Comparison of ENCODE assay signal across 1 cellular context in the genomic region with DNA sequence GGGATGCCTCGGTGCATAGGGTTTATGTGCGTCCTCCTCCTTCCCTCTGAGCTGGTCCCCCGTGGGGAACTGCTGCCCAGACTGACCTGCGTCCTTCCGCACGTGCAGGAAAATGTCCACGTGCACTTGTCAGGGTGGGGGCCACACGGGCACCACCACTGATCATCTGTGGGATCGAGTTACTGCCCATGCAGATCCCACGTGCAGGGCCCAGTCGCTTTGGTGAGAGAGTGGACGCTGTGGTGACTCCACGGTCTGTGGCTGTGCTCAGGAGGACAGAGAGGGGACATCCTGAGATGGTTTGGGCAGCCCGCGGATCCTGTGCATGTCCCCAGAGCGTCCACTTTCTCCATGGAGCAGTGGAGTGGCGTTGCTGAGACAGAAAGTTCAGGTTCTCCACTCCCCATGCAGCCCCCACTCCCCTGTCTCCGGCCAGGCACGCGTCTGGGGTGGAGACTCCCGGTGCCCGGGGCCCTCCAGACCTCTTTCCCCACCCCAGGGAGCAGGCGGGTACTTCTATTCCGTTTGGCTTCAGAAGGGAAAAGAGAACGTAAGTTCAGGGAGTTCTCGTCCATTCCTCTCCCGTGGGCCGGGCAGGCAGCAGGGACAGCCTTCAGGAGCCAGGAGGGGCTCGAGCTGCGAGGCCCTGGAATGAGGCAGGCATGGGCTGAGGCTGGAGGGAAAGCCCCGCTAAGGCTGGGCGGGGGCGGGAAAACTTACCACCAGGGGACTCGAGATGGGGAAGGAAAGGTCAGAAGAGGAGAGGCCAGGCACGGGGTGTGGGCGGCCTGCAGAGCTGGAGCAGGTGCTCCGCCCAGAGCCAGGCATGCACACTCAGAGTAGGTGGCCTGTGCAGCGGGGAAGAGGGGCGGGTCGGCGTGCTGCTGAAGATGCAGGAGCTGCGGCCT.
TF ChIP-seq lines count a peak whose summit lies in the region.

No MANE protein-coding gene starts in this region.

TF ChIP-seq in HepG2, 621 proteins besides CTCF, POLR2A, EP300 and RAD21 (continued from another document and continues in another):
- TF ChIP-seq ZNF713 (CRISPR knock-in tag; IDR thresholded peaks at IDR 0.05) (no peak), MLLT10 (CRISPR knock-in tag; IDR thresholded peaks at IDR 0.05) (no peak), FOXA1 (IDR thresholded peaks at IDR 0.05) (no peak), FOXA1 (CRISPR knock-in tag; IDR thresholded peaks at IDR 0.05) (peak; percentile 25; the same call in 1 of the 2 replicates), JUN (CRISPR knock-in tag; IDR thresholded peaks at IDR 0.05) (peak; percentile 74; the same call in 1 of the 2 replicates), NPAS2 (CRISPR knock-in tag; IDR thresholded peaks at IDR 0.05; ENCODE audit: borderline replicate concordance) (no peak), ZMAT3 (CRISPR knock-in tag; conservative IDR thresholded peaks at IDR 0.05) (peak; percentile 92), JUNB (CRISPR knock-in tag; IDR thresholded peaks at IDR 0.05; ENCODE audit: borderline replicate concordance) (no peak; the same call in 1 of the 2 replicates), ZNF34 (CRISPR knock-in tag; IDR thresholded peaks at IDR 0.05; ENCODE audit: borderline replicate concordance) (0 out of 2 replicates have a peak, but pooled peaks have one; percentile 62), NFATC3 (CRISPR knock-in tag; IDR thresholded peaks at IDR 0.05) (no peak), ZNF724P (CRISPR knock-in tag; IDR thresholded peaks at IDR 0.05; ENCODE audit: borderline replicate concordance) (no peak; the same call in 1 of the 2 replicates), KDM4B (CRISPR knock-in tag; IDR thresholded peaks at IDR 0.05) (peak; percentile 40; the same call in 1 of the 2 replicates), ZSCAN9 (CRISPR knock-in tag; IDR thresholded peaks at IDR 0.05; ENCODE audit: borderline replicate concordance) (0 out of 2 replicates have a peak, but pooled peaks have one; percentile 30), FOXK1 (CRISPR knock-in tag; IDR thresholded peaks at IDR 0.05; ENCODE audit: borderline replicate concordance, low read depth) (no peak), ZNF605 (CRISPR knock-in tag; IDR thresholded peaks at IDR 0.05) (peak; percentile 86), BHLHE40 (IDR thresholded peaks at IDR 0.05; ENCODE audit: low read length) (peak; percentile 87), ZC3H13 (CRISPR knock-in tag; IDR thresholded peaks at IDR 0.05) (peak; percentile 30; the same call in 1 of the 2 replicates), ZNF333 (CRISPR knock-in tag; IDR thresholded peaks at IDR 0.05; ENCODE audit: borderline replicate concordance) (0 out of 2 replicates have a peak, but pooled peaks have one; percentile 57), ETV5 (CRISPR knock-in tag; IDR thresholded peaks at IDR 0.05; ENCODE audit: borderline replicate concordance) (peak; percentile 52; the same call in 1 of the 2 replicates), ZNF501 (CRISPR knock-in tag; IDR thresholded peaks at IDR 0.05) (peak; percentile 50; the same call in 1 of the 2 replicates), ZFY (CRISPR knock-in tag; IDR thresholded peaks at IDR 0.05) (peak; percentile 68), ZNF652 (CRISPR knock-in tag; IDR thresholded peaks at IDR 0.05; ENCODE audit: borderline replicate concordance, low read depth) (no peak), REPIN1 (CRISPR knock-in tag; IDR thresholded peaks at IDR 0.05; ENCODE audit: borderline replicate concordance, low read depth) (peak; percentile 78), MED13 (CRISPR knock-in tag; IDR thresholded peaks at IDR 0.05) (0 out of 2 replicates have a peak, but pooled peaks have one; percentile 28), ZNF329 (CRISPR knock-in tag; IDR thresholded peaks at IDR 0.05; ENCODE audit: low read depth) (no peak), ZFP82 (CRISPR knock-in tag; IDR thresholded peaks at IDR 0.05; ENCODE audit: borderline replicate concordance) (0 out of 2 replicates have a peak, but pooled peaks have one; percentile 64), PHF20 (CRISPR knock-in tag; IDR thresholded peaks at IDR 0.05) (peak; percentile 48; the same call in 1 of the 2 replicates), MAZ (IDR thresholded peaks at IDR 0.05; ENCODE audit: borderline replicate concordance, low read depth, low read length) (no peak), MAZ (CRISPR knock-in tag; IDR thresholded peaks at IDR 0.05; ENCODE audit: low read depth) (peak; percentile 39; the same call in 1 of the 2 replicates)
- TF ChIP-seq, protein P1, sequence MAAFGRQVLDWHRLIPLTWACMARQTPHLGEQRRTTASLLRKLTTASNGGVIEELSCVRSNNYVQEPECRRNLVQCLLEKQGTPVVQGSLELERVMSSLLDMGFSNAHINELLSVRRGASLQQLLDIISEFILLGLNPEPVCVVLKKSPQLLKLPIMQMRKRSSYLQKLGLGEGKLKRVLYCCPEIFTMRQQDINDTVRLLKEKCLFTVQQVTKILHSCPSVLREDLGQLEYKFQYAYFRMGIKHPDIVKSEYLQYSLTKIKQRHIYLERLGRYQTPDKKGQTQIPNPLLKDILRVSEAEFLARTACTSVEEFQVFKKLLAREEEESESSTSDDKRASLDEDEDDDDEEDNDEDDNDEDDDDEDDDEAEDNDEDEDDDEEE (CRISPR knock-in tag; IDR thresholded peaks at IDR 0.05), result no peak
- TF ChIP-seq, protein P2, sequence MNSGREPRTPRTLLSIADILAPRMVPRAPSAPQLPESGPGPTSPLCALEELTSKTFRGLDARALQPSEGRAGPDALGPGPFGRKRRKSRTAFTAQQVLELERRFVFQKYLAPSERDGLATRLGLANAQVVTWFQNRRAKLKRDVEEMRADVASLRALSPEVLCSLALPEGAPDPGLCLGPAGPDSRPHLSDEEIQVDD (CRISPR knock-in tag; IDR thresholded peaks at IDR 0.05; ENCODE audit: borderline replicate concordance), result no peak; the same call in 1 of the 2 replicates
- TF ChIP-seq, protein P3, sequence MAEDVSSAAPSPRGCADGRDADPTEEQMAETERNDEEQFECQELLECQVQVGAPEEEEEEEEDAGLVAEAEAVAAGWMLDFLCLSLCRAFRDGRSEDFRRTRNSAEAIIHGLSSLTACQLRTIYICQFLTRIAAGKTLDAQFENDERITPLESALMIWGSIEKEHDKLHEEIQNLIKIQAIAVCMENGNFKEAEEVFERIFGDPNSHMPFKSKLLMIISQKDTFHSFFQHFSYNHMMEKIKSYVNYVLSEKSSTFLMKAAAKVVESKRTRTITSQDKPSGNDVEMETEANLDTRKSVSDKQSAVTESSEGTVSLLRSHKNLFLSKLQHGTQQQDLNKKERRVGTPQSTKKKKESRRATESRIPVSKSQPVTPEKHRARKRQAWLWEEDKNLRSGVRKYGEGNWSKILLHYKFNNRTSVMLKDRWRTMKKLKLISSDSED (CRISPR knock-in tag; IDR thresholded peaks at IDR 0.05), result no peak
- TF ChIP-seq, protein P4, sequence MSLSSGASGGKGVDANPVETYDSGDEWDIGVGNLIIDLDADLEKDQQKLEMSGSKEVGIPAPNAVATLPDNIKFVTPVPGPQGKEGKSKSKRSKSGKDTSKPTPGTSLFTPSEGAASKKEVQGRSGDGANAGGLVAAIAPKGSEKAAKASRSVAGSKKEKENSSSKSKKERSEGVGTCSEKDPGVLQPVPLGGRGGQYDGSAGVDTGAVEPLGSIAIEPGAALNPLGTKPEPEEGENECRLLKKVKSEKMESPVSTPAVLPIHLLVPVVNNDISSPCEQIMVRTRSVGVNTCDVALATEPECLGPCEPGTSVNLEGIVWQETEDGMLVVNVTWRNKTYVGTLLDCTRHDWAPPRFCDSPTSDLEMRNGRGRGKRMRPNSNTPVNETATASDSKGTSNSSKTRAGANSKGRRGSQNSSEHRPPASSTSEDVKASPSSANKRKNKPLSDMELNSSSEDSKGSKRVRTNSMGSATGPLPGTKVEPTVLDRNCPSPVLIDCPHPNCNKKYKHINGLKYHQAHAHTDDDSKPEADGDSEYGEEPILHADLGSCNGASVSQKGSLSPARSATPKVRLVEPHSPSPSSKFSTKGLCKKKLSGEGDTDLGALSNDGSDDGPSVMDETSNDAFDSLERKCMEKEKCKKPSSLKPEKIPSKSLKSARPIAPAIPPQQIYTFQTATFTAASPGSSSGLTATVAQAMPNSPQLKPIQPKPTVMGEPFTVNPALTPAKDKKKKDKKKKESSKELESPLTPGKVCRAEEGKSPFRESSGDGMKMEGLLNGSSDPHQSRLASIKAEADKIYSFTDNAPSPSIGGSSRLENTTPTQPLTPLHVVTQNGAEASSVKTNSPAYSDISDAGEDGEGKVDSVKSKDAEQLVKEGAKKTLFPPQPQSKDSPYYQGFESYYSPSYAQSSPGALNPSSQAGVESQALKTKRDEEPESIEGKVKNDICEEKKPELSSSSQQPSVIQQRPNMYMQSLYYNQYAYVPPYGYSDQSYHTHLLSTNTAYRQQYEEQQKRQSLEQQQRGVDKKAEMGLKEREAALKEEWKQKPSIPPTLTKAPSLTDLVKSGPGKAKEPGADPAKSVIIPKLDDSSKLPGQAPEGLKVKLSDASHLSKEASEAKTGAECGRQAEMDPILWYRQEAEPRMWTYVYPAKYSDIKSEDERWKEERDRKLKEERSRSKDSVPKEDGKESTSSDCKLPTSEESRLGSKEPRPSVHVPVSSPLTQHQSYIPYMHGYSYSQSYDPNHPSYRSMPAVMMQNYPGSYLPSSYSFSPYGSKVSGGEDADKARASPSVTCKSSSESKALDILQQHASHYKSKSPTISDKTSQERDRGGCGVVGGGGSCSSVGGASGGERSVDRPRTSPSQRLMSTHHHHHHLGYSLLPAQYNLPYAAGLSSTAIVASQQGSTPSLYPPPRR (CRISPR knock-in tag; IDR thresholded peaks at IDR 0.05; ENCODE audit: borderline replicate concordance), result peak; percentile 83; the same call in 1 of the 2 replicates
- TF ChIP-seq, protein P5, sequence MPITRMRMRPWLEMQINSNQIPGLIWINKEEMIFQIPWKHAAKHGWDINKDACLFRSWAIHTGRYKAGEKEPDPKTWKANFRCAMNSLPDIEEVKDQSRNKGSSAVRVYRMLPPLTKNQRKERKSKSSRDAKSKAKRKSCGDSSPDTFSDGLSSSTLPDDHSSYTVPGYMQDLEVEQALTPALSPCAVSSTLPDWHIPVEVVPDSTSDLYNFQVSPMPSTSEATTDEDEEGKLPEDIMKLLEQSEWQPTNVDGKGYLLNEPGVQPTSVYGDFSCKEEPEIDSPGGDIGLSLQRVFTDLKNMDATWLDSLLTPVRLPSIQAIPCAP (CRISPR knock-in tag; IDR thresholded peaks at IDR 0.05; ENCODE audit: low read depth), result no peak
- TF ChIP-seq, protein P6, sequence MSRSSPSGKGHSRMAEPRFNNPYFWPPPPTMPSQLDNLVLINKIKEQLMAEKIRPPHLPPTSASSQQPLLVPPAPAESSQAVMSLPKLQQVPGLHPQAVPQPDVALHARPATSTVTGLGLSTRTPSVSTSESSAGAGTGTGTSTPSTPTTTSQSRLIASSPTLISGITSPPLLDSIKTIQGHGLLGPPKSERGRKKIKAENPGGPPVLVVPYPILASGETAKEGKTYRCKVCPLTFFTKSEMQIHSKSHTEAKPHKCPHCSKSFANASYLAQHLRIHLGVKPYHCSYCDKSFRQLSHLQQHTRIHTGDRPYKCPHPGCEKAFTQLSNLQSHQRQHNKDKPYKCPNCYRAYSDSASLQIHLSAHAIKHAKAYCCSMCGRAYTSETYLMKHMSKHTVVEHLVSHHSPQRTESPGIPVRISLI (CRISPR knock-in tag; IDR thresholded peaks at IDR 0.05; ENCODE audit: borderline replicate concordance), result peak; percentile 53; the same call in 1 of the 2 replicates
- TF ChIP-seq, protein P7, sequence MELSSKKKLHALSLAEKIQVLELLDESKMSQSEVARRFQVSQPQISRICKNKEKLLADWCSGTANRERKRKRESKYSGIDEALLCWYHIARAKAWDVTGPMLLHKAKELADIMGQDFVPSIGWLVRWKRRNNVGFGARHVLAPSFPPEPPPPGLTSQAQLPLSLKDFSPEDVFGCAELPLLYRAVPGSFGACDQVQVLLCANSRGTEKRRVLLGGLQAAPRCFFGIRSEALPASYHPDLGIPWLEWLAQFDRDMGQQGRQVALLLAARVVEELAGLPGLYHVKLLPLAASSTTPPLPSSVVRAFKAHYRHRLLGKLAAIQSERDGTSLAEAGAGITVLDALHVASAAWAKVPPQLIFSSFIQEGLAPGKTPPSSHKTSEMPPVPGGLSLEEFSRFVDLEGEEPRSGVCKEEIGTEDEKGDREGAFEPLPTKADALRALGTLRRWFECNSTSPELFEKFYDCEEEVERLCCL (CRISPR knock-in tag; IDR thresholded peaks at IDR 0.05; ENCODE audit: borderline replicate concordance), result peak; percentile 42; the same call in 1 of the 2 replicates
- TF ChIP-seq, protein P8, sequence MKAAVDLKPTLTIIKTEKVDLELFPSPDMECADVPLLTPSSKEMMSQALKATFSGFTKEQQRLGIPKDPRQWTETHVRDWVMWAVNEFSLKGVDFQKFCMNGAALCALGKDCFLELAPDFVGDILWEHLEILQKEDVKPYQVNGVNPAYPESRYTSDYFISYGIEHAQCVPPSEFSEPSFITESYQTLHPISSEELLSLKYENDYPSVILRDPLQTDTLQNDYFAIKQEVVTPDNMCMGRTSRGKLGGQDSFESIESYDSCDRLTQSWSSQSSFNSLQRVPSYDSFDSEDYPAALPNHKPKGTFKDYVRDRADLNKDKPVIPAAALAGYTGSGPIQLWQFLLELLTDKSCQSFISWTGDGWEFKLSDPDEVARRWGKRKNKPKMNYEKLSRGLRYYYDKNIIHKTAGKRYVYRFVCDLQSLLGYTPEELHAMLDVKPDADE (CRISPR knock-in tag; IDR thresholded peaks at IDR 0.05), result no peak
- TF ChIP-seq, protein P9, sequence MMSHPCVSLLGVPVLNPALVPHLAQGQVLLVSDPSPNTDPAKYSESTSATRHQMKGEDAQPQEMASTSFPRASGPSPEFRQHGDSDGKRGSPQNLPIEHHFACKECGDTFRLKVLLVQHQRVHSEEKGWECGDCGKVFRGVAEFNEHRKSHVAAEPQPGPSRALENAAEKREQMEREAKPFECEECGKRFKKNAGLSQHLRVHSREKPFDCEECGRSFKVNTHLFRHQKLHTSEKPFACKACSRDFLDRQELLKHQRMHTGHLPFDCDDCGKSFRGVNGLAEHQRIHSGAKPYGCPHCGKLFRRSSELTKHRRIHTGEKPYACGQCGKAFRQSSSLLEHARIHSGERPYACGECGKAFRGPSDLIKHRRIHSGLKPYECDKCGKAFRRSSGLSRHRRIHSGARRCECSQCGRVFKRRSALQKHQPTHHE (CRISPR knock-in tag; IDR thresholded peaks at IDR 0.05; ENCODE audit: borderline replicate concordance), result peak; percentile 66; the same call in 1 of the 2 replicates
- TF ChIP-seq, protein P10, sequence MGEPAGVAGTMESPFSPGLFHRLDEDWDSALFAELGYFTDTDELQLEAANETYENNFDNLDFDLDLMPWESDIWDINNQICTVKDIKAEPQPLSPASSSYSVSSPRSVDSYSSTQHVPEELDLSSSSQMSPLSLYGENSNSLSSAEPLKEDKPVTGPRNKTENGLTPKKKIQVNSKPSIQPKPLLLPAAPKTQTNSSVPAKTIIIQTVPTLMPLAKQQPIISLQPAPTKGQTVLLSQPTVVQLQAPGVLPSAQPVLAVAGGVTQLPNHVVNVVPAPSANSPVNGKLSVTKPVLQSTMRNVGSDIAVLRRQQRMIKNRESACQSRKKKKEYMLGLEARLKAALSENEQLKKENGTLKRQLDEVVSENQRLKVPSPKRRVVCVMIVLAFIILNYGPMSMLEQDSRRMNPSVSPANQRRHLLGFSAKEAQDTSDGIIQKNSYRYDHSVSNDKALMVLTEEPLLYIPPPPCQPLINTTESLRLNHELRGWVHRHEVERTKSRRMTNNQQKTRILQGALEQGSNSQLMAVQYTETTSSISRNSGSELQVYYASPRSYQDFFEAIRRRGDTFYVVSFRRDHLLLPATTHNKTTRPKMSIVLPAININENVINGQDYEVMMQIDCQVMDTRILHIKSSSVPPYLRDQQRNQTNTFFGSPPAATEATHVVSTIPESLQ (CRISPR knock-in tag; conservative IDR thresholded peaks at IDR 0.05), result no peak
- TF ChIP-seq, protein P11, sequence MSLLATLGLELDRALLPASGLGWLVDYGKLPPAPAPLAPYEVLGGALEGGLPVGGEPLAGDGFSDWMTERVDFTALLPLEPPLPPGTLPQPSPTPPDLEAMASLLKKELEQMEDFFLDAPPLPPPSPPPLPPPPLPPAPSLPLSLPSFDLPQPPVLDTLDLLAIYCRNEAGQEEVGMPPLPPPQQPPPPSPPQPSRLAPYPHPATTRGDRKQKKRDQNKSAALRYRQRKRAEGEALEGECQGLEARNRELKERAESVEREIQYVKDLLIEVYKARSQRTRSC (CRISPR knock-in tag; IDR thresholded peaks at IDR 0.05; ENCODE audit: low read depth), result peak; percentile 96
